Comparison of ENCODE assay signal across 8 cellular contexts in the genomic region with DNA sequence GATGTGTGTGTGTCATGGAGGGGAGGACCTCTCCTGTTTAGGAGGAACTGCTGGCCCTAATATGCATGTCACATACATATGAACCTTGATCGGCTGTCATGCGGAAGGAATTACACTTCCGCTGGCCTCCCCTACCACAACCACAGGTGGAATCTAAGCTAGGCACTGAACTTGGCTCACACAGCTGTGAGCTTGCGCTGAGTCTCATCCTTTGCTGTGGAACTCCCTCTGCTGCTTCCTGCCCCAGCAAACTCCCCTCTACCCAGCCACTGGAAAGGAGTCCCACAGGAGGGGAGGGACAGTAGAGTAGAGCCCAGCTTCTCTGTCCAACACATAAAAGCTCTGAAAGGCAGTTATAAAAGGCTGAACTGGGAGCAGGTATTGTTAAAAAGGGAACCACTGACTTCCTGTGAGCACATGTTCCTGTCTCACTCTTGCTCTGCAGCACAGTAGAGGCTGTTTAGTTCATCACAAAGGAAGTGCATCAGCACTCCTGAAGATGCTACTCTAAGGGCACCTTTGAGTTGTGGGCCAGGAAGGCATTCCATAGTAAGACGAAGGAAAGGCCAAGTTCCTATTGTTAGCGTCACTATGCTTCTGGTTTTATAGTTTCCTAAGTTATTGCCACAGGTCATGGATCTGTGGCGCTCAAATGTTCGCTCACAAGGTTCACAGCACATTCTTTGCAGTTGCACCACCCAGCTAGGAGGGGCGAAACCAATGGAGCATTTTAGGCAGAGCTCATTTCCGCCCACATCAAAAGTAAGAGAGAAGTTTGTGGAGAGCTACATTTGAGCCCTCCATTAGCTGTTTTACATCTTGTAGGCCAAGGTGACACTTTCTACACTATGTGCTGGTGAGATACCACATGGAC. TPM values are rescaled to one million over a fixed set of nuclear protein-coding genes. Genes with fewer than 3 reads are reported as not detected.
DNase-seq lines count a peak whose midpoint lies in the region; ATAC-seq and TF ChIP-seq lines count a peak whose summit lies in the region.

No MANE protein-coding gene starts in this region.

- peak overlapping the region; percentile 100 for H3K27ac ChIP-seq in DOHH2 (ENCODE audit: low read depth, low read length)
- H3K27ac ChIP-seq in Karpas-422 (ENCODE audit: low read length) = peak overlapping the region; percentile 99
- H3K27ac ChIP-seq in naive thymus-derived CD4-positive, alpha-beta T cell (ENCODE audit: low read depth, low read length) = peak overlapping the region; percentile 67

- no peak overlapping the region for H2AFZ ChIP-seq in Karpas-422 (ENCODE audit: low read length)

- H3K36me3 ChIP-seq in DOHH2 (ENCODE audit: control insufficient read depth, low read length) (peaks cover 3% of the 10 kb centered on the region; the same call in 1 of the 2 replicates), Karpas-422 (ENCODE audit: insufficient read depth, low read length) (no peaks in the 10 kb centered on the region)
- no peaks in the 10 kb centered on the region for H3K36me3 ChIP-seq in naive thymus-derived CD4-positive, alpha-beta T cell (ENCODE audit: control insufficient read depth in 2 of 3, insufficient read depth in 3 of 3, low read length in 3 of 3)

- H3K4me2 ChIP-seq in DOHH2 (ENCODE audit: low read length) (peak overlapping the region; percentile 96), Karpas-422 (ENCODE audit: low read depth, low read length, poor library complexity, severe bottlenecking) (peak overlapping the region; percentile 79)

- H3K4me3 ChIP-seq in DOHH2 (ENCODE audit: low read length) = peak overlapping the region; percentile 72
- peak overlapping the region; percentile 52 for H3K4me3 ChIP-seq in Karpas-422 (ENCODE audit: low read length)
- peak overlapping the region; percentile 48 for H3K4me3 ChIP-seq in naive thymus-derived CD4-positive, alpha-beta T cell (ENCODE audit: low read length)

- H3K27ac Mint-ChIP-seq in naive thymus-derived CD4-positive, alpha-beta T cell = peak overlapping the region; percentile 89 to 99 (median 96)

- H3K9ac ChIP-seq in Karpas-422 (ENCODE audit: low read length) = peak overlapping the region; percentile 79

- H3K27me3 ChIP-seq in DOHH2 (ENCODE audit: control insufficient read depth, low read length) (no peaks in the 10 kb centered on the region), Karpas-422 (ENCODE audit: low read length) (no peaks in the 10 kb centered on the region)
- no peaks in the 10 kb centered on the region for H3K27me3 ChIP-seq in naive thymus-derived CD4-positive, alpha-beta T cell (ENCODE audit: control insufficient read depth in 2 of 2, insufficient read depth in 2 of 2, low read length in 2 of 2)

- H3F3A ChIP-seq in DOHH2 (ENCODE audit: control insufficient read depth, insufficient read depth) = peaks cover 66% of the 10 kb centered on the region

- DNase-seq in Karpas-422 (peak; percentile 97), DMS79 treated with DMSO at 0.1 percent for 48 hours (lab: John Stamatoyannopoulos, UW) (no peak), NCI-H1417 treated with DMSO at 0.1 percent for 48 hours (lab: John Stamatoyannopoulos, UW) (no peak), medulla oblongata (ENCODE audit: extremely low spot score) (no peak)
- DNase-seq in activated T-cell treated with anti-CD3 and anti-CD28 coated beads, Interleukin-2, amount 50 U/mL, for 1 hour = peak; percentile 68
- DNase-seq in naive thymus-derived CD4-positive, alpha-beta T cell = peak; percentile 25 to 82 (median 76)

- no peaks in the 10 kb centered on the region for H3K9me2 ChIP-seq in DOHH2 (replicated peaks; ENCODE audit: control insufficient read depth, low read length)
- H3K9me2 ChIP-seq in Karpas-422 (replicated peaks; ENCODE audit: insufficient read depth, low read length) = no peaks in the 10 kb centered on the region

- H3K4me1 ChIP-seq in DOHH2 (ENCODE audit: control insufficient read depth, low read length) = peaks cover 98% of the 10 kb centered on the region
- peaks cover 88% of the 10 kb centered on the region for H3K4me1 ChIP-seq in Karpas-422 (ENCODE audit: low read length)
- H3K4me1 ChIP-seq in naive thymus-derived CD4-positive, alpha-beta T cell (ENCODE audit: control insufficient read depth in 2 of 2, insufficient read depth in 2 of 2, low read length in 2 of 2) = peaks cover 73 to 93% of the 10 kb centered on the region in 2 donors

- H4K20me1 ChIP-seq in DOHH2 (ENCODE audit: control insufficient read depth, insufficient read depth, low read depth, low read length) = no peaks in the 10 kb centered on the region
- H4K20me1 ChIP-seq in Karpas-422 (ENCODE audit: insufficient read depth, low read depth, low read length) = no peaks in the 10 kb centered on the region

- intact Hi-C loops in naive thymus-derived CD4-positive, alpha-beta T cell (cut with micrococcal nuclease) = loop anchor here (1.0 to 10.0 kb wide), 16 partner anchors 8 to 844 kb away; a partner anchor contains a TSS

- no peak for TF ChIP-seq CTCF in DOHH2 (IDR thresholded peaks at IDR 0.05; ENCODE audit: low read depth, low read length, poor library complexity, severe bottlenecking)

- peaks cover 0 to 1% (median 0%) of the 10 kb centered on the region in 5 donors for H3K36me3 Mint-ChIP-seq in naive thymus-derived CD4-positive, alpha-beta T cell

- POLR2A ChIA-PET in naive thymus-derived CD4-positive, alpha-beta T cell (lab: Charles Lee) = interaction anchor here (0.8 to 7.4 kb wide), 36 partner anchors 9 to 312 kb away, joined by 3 to 332 read pairs (median 10); a partner anchor contains a TSS

- peaks cover 58 to 98% (median 85%) of the 10 kb centered on the region in 7 donors for H3K4me1 Mint-ChIP-seq in naive thymus-derived CD4-positive, alpha-beta T cell

- H3K79me2 ChIP-seq in DOHH2 (ENCODE audit: control insufficient read depth, low read length) (0 out of 2 replicates have a peak, but pooled peaks cover 3% of the 10 kb centered on the region), Karpas-422 (ENCODE audit: low read length) (no peaks in the 10 kb centered on the region)

- peak; percentile 66 for ATAC-seq in GM21576 (IDR thresholded peaks at IDR 0.05; ENCODE audit: unreplicated experiment)
- ATAC-seq in naive thymus-derived CD4-positive, alpha-beta T cell = peak; percentile 87

- H3K9me3 Mint-ChIP-seq in naive thymus-derived CD4-positive, alpha-beta T cell = peaks cover 0 to 5% (median 0%) of the 10 kb centered on the region in 11 donors

- CTCF ChIA-PET in naive thymus-derived CD4-positive, alpha-beta T cell (lab: Charles Lee) = interaction anchor here (0.6 to 7.3 kb wide), 22 partner anchors 11 to 109 kb away, joined by 3 to 88 read pairs (median 6); a partner anchor contains a TSS

- H3K27me3 Mint-ChIP-seq in naive thymus-derived CD4-positive, alpha-beta T cell = no peaks in the 10 kb centered on the region

- H3K9me3 ChIP-seq in DOHH2 (ENCODE audit: control insufficient read depth, insufficient read depth, low read length) (no peaks in the 10 kb centered on the region), Karpas-422 (ENCODE audit: low read length) (no peaks in the 10 kb centered on the region)
- H3K9me3 ChIP-seq in naive thymus-derived CD4-positive, alpha-beta T cell (ENCODE audit: control insufficient read depth in 2 of 3, low read length in 3 of 3) = no peaks in the 10 kb centered on the region

- H3K4me3 Mint-ChIP-seq in naive thymus-derived CD4-positive, alpha-beta T cell = peak overlapping the region; percentile 65 to 91 (median 84)

RNA-seq across cellular contexts. Expression of a gene that starts 17.7 kb away (rescaled TPM):
- 367 and 812 TPM in 2 replicates for total RNA-seq in Karpas-422 (2014; rRNA removed; shearing (Covaris generic); ENCODE audit: low replicate concordance)
- 1,000 to 10,000 TPM in 3 of 5 experiments, 100 to 1,000 TPM in 2; 739 to 1,121 (median 1,015) TPM for total RNA-seq in naive thymus-derived CD4-positive, alpha-beta T cell
- polyA plus RNA-seq in naive thymus-derived CD4-positive, alpha-beta T cell = 1,000 to 10,000 TPM; 1,177 to 1,286 TPM

Comparison
In these comparisons a context has a peak if more than half of its experiments do, and no peak if none do; other contexts are left out.
1. DNase-seq: peak in Karpas-422 (single experiment), activated T-cell treated with anti-CD3 and anti-CD28 coated beads, Interleukin-2, amount 50 U/mL, for 1 hour (single experiment) and naive thymus-derived CD4-positive, alpha-beta T cell (9 of 9); none in DMS79 treated with DMSO at 0.1 percent for 48 hours (single experiment), NCI-H1417 treated with DMSO at 0.1 percent for 48 hours (single experiment) and medulla oblongata (single experiment).
2. Peak in every context shown above with its lines, with median percentiles within 50 percentile points of each other: H3K27ac ChIP-seq and H3K4me3 ChIP-seq.